ENCODE assay signal across 30 cellular contexts in the genomic region with DNA sequence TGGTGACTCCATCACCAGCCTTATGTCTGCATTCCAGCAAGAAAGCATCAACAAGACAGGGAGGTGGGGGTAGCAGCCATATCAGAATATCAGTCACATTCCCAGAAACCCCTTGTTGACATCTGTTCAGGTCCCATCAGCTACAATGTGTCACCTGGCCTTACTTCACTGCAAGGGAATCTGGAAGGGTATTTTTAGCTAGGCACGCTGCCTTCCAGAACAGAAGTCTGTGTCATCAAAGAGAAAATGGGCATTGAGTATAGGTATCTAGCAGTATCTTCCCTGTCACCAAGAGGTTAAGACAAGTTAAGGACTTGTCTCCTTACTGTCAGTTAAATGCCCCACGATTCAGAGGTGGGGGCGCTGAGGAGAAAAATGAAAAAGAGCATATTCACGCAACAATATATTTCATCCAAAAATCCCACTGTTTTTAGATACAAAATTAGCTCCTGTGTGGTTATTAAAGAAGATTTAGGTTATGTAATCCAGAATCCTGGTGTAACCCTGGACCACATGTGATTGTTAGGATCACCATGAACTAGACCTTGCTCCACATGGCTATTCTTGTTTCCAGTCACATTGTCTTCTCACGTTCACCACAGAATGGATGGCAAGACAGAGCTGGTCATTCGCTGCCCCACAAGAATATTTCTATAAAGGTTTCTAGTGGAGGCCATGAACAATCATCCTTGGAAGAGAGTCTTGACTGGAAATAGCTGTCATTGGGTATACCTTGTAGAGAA.
"Had no signal": no experiment of that assay in that cellular context is flagged by ENCODE, and none has a peak within 500 bp of the region (broad histone marks: within the 10 kb centered on the region; RNA-seq: fewer than 3 reads in every experiment).

No MANE protein-coding gene starts in this region.

- H3K9me3 ChIP-seq: left lung, neutrophil, ovary, sigmoid colon, testis, thyroid gland, transverse colon, upper lobe of left lung, vagina had no signal

- H3K4me3 ChIP-seq: left lung, lung, neural progenitor cell, ovary, sigmoid colon, skin epidermis, stomach, testis, thyroid gland, transverse colon, upper lobe of left lung, vagina had no signal

- DNase-seq: head of caudate nucleus; hypothalamus; immature natural killer cell; left lung; mesendoderm; naive B cell; natural killer cell; nephron progenitor cell; occipital lobe; ovary; retina; right cardiac atrium; sigmoid colon; stimulated activated CD4-positive, alpha-beta T cell treated with anti-CD3 and anti-CD28 coated beads, Interleukin-12 subunit alpha, Interleukin-12 subunit beta, amount 100 ng/mL, for 4 hours; stimulated activated CD4-positive, alpha-beta T cell treated with anti-CD3 and anti-CD28 coated beads, Interleukin-15, amount 100 ng/mL, for 24 hours; stimulated activated CD4-positive, alpha-beta T cell treated with anti-CD3 and anti-CD28 coated beads, Interleukin-2, amount 100 ng/mL, for 24 hours; stimulated activated CD4-positive, alpha-beta T cell treated with anti-CD3 and anti-CD28 coated beads, Interleukin-4, amount 100 ng/mL, for 1 hour; stimulated activated naive B cell treated with anti-CD40 and anti-IgM and Interleukin-4, amounts not matched to agents 10 μg/mL and 1 μg/mL and 100 μg/mL, for 72 hours; stimulated activated naive CD8-positive, alpha-beta T cell treated with anti-CD3 and anti-CD28 coated beads, Interleukin-15, Interleukin-2, amounts not matched to agents 100 U/mL and 50 U/mL, for 24 hours; stomach; testis; thyroid gland; transverse colon; upper lobe of left lung had no signal

- H3K9ac ChIP-seq: neural progenitor cell had no signal

- H3K36me3 ChIP-seq: left lung, neural progenitor cell, neutrophil, ovary, sigmoid colon, stomach, thyroid gland, transverse colon, upper lobe of left lung, vagina had no signal

- ATAC-seq: left lung; natural killer cell; right cardiac atrium; stimulated activated naive B cell treated with anti-CD40 and anti-IgM and Interleukin-4, amounts not matched to agents 10 μg/mL and 1 μg/mL and 100 μg/mL, for 72 hours; stimulated activated naive CD8-positive, alpha-beta T cell treated with anti-CD3 and anti-CD28 coated beads, Interleukin-15, Interleukin-2, amounts not matched to agents 100 U/mL and 50 U/mL, for 24 hours had no signal

- H2AFZ ChIP-seq: neural progenitor cell had no signal

- FAIRE-seq: islet of Langerhans had no signal

- H3K4me2 ChIP-seq: neural progenitor cell had no signal

- H3K27me3 ChIP-seq: left lung, neural progenitor cell, neutrophil, ovary, sigmoid colon, testis, thyroid gland, transverse colon, upper lobe of left lung, vagina had no signal

- H3K4me1 ChIP-seq: left lung, neural progenitor cell, sigmoid colon, stomach, testis, thyroid gland, transverse colon, upper lobe of left lung, vagina had no signal

- H3K27ac ChIP-seq: left lung, neural progenitor cell, neutrophil, ovary, sigmoid colon, skin epidermis, stomach, testis, thyroid gland, transverse colon, upper lobe of left lung, vagina had no signal
